Comparison of ENCODE assay signal across 1 cellular context in genomic region chrX:132217203-132218073, GRCh38.
A peak's percentile ranks its signal among the peaks of the same experiment; 100 is the strongest.
TF ChIP-seq lines count a peak whose summit lies in the region.

No MANE protein-coding gene starts in this region.

TF ChIP-seq in GM12878, 131 proteins besides CTCF, POLR2A, EP300 and RAD21 (continued from another document and continues in another):
- TF ChIP-seq, protein P1, sequence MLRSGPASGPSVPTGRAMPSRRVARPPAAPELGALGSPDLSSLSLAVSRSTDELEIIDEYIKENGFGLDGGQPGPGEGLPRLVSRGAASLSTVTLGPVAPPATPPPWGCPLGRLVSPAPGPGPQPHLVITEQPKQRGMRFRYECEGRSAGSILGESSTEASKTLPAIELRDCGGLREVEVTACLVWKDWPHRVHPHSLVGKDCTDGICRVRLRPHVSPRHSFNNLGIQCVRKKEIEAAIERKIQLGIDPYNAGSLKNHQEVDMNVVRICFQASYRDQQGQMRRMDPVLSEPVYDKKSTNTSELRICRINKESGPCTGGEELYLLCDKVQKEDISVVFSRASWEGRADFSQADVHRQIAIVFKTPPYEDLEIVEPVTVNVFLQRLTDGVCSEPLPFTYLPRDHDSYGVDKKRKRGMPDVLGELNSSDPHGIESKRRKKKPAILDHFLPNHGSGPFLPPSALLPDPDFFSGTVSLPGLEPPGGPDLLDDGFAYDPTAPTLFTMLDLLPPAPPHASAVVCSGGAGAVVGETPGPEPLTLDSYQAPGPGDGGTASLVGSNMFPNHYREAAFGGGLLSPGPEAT (IDR thresholded peaks at IDR 0.05; ENCODE audit: low read depth), result peak; percentile 63; the same call in 1 of the 2 replicates
- TF ChIP-seq ZNF217 (IDR thresholded peaks at IDR 0.05) (no peak), CHD1 (IDR thresholded peaks at IDR 0.05; ENCODE audit: low read depth, low read length) (no peak), BCL11A (IDR thresholded peaks at IDR 0.05; ENCODE audit: low read depth, low read length) (no peak), CUX1 (IDR thresholded peaks at IDR 0.05; ENCODE audit: insufficient replicate concordance, low read depth, low read length) (no peak), RELA (IDR thresholded peaks at IDR 0.05; ENCODE audit: borderline replicate concordance, partially characterized antibody) (no peak), EGR1 (IDR thresholded peaks at IDR 0.05; ENCODE audit: borderline replicate concordance in 1 of 2, low read depth in 2 of 2, low read length in 2 of 2) (peak in 1 of 2 experiments; percentile 89; a peak in 2 of 3 replicates), MEF2A (IDR thresholded peaks at IDR 0.05; ENCODE audit: insufficient read depth, low read depth, low read length) (0 out of 2 replicates have a peak, but pooled peaks have one; percentile 16), NFYA (IDR thresholded peaks at IDR 0.05; ENCODE audit: borderline replicate concordance, low read depth, low read length) (no peak), KLF5 (IDR thresholded peaks at IDR 0.05; ENCODE audit: partially characterized antibody) (peak; percentile 10), ZSCAN29 (IDR thresholded peaks at IDR 0.05) (no peak), SREBF1 (IDR thresholded peaks at IDR 0.05; ENCODE audit: low read length) (no peak), ZNF274 (IDR thresholded peaks at IDR 0.05; ENCODE audit: insufficient read depth, insufficient read length) (no peak), SKIL (IDR thresholded peaks at IDR 0.05; ENCODE audit: low read depth, poor library complexity, severe bottlenecking) (no peak), FOXM1 (IDR thresholded peaks at IDR 0.05; ENCODE audit: low read depth, low read length) (no peak), HDAC2 (IDR thresholded peaks at IDR 0.05) (no peak), SUZ12 (IDR thresholded peaks at IDR 0.05; ENCODE audit: unreplicated experiment) (no peak), HCFC1 (IDR thresholded peaks at IDR 0.05; ENCODE audit: low read length) (no peak), NR2C1 (IDR thresholded peaks at IDR 0.05) (no peak), ATF7 (IDR thresholded peaks at IDR 0.05; ENCODE audit: low read depth) (peak; percentile 70), SP1 (IDR thresholded peaks at IDR 0.05; ENCODE audit: low read depth, low read length) (peak; percentile 20), RCOR1 (conservative IDR thresholded peaks at IDR 0.05; ENCODE audit: low read depth, low read length) (no peak), NRF1 (conservative IDR thresholded peaks at IDR 0.05; ENCODE audit: low read depth, low read length) (no peak), KDM1A (IDR thresholded peaks at IDR 0.05; ENCODE audit: borderline replicate concordance) (no peak), BCLAF1 (IDR thresholded peaks at IDR 0.05) (no peak), RAD51 (IDR thresholded peaks at IDR 0.05) (no peak), CREM (IDR thresholded peaks at IDR 0.05; ENCODE audit: low read depth) (no peak), TBL1XR1 (IDR thresholded peaks at IDR 0.05; ENCODE audit: low read depth, low read length) (no peak), SMAD5 (IDR thresholded peaks at IDR 0.05; ENCODE audit: low read depth) (peak; percentile 35; the same call in 1 of the 2 replicates), ETV6 (conservative IDR thresholded peaks at IDR 0.05 in 1 of 2, IDR thresholded peaks at IDR 0.05 in 1 of 2; ENCODE audit: borderline replicate concordance in 1 of 2, low read depth in 1 of 2) (peak in 1 of 2 experiments; percentile 62; a peak in 1 of 4 replicates), TCF12 (IDR thresholded peaks at IDR 0.05; ENCODE audit: low read depth, low read length) (0 out of 2 replicates have a peak, but pooled peaks have one; percentile 3)
- TF ChIP-seq, protein P2, sequence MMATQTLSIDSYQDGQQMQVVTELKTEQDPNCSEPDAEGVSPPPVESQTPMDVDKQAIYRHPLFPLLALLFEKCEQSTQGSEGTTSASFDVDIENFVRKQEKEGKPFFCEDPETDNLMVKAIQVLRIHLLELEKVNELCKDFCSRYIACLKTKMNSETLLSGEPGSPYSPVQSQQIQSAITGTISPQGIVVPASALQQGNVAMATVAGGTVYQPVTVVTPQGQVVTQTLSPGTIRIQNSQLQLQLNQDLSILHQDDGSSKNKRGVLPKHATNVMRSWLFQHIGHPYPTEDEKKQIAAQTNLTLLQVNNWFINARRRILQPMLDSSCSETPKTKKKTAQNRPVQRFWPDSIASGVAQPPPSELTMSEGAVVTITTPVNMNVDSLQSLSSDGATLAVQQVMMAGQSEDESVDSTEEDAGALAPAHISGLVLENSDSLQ (IDR thresholded peaks at IDR 0.05), result no peak
- TF ChIP-seq, protein P3, sequence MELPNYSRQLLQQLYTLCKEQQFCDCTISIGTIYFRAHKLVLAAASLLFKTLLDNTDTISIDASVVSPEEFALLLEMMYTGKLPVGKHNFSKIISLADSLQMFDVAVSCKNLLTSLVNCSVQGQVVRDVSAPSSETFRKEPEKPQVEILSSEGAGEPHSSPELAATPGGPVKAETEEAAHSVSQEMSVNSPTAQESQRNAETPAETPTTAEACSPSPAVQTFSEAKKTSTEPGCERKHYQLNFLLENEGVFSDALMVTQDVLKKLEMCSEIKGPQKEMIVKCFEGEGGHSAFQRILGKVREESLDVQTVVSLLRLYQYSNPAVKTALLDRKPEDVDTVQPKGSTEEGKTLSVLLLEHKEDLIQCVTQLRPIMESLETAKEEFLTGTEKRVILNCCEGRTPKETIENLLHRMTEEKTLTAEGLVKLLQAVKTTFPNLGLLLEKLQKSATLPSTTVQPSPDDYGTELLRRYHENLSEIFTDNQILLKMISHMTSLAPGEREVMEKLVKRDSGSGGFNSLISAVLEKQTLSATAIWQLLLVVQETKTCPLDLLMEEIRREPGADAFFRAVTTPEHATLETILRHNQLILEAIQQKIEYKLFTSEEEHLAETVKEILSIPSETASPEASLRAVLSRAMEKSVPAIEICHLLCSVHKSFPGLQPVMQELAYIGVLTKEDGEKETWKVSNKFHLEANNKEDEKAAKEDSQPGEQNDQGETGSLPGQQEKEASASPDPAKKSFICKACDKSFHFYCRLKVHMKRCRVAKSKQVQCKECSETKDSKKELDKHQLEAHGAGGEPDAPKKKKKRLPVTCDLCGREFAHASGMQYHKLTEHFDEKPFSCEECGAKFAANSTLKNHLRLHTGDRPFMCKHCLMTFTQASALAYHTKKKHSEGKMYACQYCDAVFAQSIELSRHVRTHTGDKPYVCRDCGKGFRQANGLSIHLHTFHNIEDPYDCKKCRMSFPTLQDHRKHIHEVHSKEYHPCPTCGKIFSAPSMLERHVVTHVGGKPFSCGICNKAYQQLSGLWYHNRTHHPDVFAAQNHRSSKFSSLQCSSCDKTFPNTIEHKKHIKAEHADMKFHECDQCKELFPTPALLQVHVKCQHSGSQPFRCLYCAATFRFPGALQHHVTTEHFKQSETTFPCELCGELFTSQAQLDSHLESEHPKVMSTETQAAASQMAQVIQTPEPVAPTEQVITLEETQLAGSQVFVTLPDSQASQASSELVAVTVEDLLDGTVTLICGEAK (IDR thresholded peaks at IDR 0.05; ENCODE audit: borderline replicate concordance), result peak; percentile 28; the same call in 1 of the 2 replicates
- TF ChIP-seq, protein P4, sequence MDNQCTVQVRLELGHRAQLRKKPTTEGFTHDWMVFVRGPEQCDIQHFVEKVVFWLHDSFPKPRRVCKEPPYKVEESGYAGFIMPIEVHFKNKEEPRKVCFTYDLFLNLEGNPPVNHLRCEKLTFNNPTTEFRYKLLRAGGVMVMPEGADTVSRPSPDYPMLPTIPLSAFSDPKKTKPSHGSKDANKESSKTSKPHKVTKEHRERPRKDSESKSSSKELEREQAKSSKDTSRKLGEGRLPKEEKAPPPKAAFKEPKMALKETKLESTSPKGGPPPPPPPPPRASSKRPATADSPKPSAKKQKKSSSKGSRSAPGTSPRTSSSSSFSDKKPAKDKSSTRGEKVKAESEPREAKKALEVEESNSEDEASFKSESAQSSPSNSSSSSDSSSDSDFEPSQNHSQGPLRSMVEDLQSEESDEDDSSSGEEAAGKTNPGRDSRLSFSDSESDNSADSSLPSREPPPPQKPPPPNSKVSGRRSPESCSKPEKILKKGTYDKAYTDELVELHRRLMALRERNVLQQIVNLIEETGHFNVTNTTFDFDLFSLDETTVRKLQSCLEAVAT (IDR thresholded peaks at IDR 0.05), result 0 out of 2 replicates have a peak, but pooled peaks have one; percentile 30
- TF ChIP-seq, protein P5, sequence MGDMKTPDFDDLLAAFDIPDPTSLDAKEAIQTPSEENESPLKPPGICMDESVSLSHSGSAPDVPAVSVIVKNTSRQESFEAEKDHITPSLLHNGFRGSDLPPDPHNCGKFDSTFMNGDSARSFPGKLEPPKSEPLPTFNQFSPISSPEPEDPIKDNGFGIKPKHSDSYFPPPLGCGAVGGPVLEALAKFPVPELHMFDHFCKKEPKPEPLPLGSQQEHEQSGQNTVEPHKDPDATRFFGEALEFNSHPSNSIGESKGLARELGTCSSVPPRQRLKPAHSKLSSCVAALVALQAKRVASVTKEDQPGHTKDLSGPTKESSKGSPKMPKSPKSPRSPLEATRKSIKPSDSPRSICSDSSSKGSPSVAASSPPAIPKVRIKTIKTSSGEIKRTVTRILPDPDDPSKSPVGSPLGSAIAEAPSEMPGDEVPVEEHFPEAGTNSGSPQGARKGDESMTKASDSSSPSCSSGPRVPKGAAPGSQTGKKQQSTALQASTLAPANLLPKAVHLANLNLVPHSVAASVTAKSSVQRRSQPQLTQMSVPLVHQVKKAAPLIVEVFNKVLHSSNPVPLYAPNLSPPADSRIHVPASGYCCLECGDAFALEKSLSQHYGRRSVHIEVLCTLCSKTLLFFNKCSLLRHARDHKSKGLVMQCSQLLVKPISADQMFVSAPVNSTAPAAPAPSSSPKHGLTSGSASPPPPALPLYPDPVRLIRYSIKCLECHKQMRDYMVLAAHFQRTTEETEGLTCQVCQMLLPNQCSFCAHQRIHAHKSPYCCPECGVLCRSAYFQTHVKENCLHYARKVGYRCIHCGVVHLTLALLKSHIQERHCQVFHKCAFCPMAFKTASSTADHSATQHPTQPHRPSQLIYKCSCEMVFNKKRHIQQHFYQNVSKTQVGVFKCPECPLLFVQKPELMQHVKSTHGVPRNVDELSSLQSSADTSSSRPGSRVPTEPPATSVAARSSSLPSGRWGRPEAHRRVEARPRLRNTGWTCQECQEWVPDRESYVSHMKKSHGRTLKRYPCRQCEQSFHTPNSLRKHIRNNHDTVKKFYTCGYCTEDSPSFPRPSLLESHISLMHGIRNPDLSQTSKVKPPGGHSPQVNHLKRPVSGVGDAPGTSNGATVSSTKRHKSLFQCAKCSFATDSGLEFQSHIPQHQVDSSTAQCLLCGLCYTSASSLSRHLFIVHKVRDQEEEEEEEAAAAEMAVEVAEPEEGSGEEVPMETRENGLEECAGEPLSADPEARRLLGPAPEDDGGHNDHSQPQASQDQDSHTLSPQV (IDR thresholded peaks at IDR 0.05), result no peak
